In the genomic region with DNA sequence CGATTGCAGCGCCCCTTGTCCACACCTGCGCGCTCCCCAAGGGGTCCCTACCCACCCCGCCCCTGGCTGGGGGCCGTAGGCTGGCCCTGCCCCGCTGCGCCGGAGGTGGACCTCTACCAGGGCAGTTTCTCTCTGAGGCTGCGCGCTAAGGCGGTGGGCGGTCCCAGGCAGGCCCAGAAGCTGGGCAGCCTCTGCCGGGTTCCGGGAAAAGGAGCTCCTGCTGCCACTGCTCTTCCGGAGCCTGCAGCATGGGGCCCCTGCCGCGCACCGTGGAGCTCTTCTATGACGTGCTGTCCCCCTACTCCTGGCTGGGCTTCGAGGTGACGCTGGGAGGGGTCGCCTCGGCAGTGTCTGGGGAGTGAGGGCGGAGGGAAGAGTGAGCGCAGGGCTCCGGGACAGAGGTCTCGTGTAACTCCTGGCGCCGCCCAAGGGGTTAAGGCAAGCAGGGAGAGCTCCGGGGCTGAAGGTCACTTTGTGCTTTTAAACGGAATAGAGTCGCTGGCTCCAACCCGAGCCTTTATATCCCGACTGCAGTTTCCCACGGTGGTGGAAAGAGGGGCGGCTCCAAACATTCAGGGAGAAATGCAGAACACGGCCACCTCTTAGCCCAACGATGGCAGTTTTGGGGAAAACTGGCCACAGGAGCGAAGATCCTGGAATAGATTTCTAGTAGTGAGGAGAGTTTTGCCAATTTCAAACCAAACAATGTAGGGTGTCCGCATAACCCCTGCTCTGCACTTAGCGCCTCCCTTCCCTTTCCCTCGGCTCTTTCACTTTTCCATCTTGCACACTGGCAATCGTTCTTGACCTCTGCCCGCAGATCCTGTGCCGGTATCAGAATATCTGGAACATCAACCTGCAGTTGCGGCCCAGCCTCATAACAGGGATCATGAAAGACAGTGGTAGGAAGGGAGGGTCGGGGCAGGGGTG, we compare ENCODE assay signal across 8 cellular contexts. TPM values are rescaled to one million over a fixed set of nuclear protein-coding genes. Genes with fewer than 3 reads are reported as not detected.
DNase-seq lines count a peak whose midpoint lies in the region; ATAC-seq, FAIRE-seq and TF ChIP-seq lines count a peak whose summit lies in the region.

Gene GSTK1 (plus strand): TSS at position 176 of the 930 bp plus-strand sequence. CDS start 73 bp downstream, at position 249.

- ATAC-seq in A549 (peak; percentile 99 to 100), GM18517 (IDR thresholded peaks at IDR 0.05; ENCODE audit: unreplicated experiment) (peak; percentile 93), HG03025 (IDR thresholded peaks at IDR 0.05; ENCODE audit: low FRiP score, unreplicated experiment) (peak; percentile 94)

- peak within 1 kb of the TSS; percentile 88 to 90 for H3K27ac ChIP-seq in A549
- peak within 1 kb of the TSS; percentile 86 to 90 for H3K27ac ChIP-seq in kidney (ENCODE audit: low read depth in 2 of 2, low read length in 2 of 2)

- no peaks in the 10 kb centered on the region for H3K9me3 ChIP-seq in A549
- H3K9me3 ChIP-seq in kidney (ENCODE audit: control insufficient read depth in 1 of 2, low read length in 2 of 2), result no peaks in the 10 kb centered on the region

- WGBS in A549 (ENCODE audit: missing lambda C conversion rate), result 5% methylated on average over 31 of the region's 48 CpGs

- H3K4me1 ChIP-seq in A549 (peaks cover 18% of the 10 kb centered on the region), kidney (ENCODE audit: control insufficient read depth in 1 of 2, insufficient read depth in 1 of 2, low read depth in 1 of 2, low read length in 2 of 2) (peaks cover 0 to 6% of the 10 kb centered on the region in 2 donors)

- CTCF ChIA-PET in A549 (lab: Yijun Ruan, JAX), result interaction anchor here (0.7 to 2.5 kb wide), 7 partner anchors 10 to 146 kb away, joined by 3 to 15 read pairs (median 3); no protein-coding TSS in a partner anchor

- TF ChIP-seq CTCF in A549 (IDR thresholded peaks at IDR 0.05) (no peak), kidney (IDR thresholded peaks at IDR 0.05; ENCODE audit: borderline replicate concordance, extremely low read depth, insufficient read depth) (no peak)

- peak; percentile 98 for TF ChIP-seq POLR2A in A549 (IDR thresholded peaks at IDR 0.05; ENCODE audit: low read length)

- intact Hi-C loops in kidney (cut with DNase I), result no loop called here

- no peak for FAIRE-seq in A549 (lab: Jason Lieb, UNC)
- FAIRE-seq in kidney (lab: Jason Lieb, UNC), result no peak

- POLR2A ChIA-PET in A549 (lab: Yijun Ruan, JAX), result interaction anchor here (1.0 to 2.0 kb wide), 6 partner anchors 9 to 46 kb away, joined by 3 to 19 read pairs (median 3); partner anchors contain the start of gene CASP2

- peaks cover 7 to 18% of the 10 kb centered on the region in 2 donors for H3K36me3 ChIP-seq in kidney (ENCODE audit: control insufficient read depth in 1 of 2, insufficient read depth in 2 of 2, low read length in 2 of 2)

- peak within 1 kb of the TSS; percentile 77 for H3K4me2 ChIP-seq in A549

- peak; percentile 64 to 89 for DNase-seq in A549 (ENCODE audit: low read depth in 1 of 2, low spot score in 1 of 2)
- peak; percentile 59 for DNase-seq in NCI-H2196 (lab: John Stamatoyannopoulos, UW; ENCODE audit: unreplicated experiment)
- DNase-seq in activated CD4-positive, CD25-positive, alpha-beta regulatory T cell treated with anti-CD3 and anti-CD28 coated beads, Interleukin-2, amount 50 U/mL, for 72 hours, result peak; percentile 84
- DNase-seq in cerebellar cortex (ENCODE audit: low spot score), result peak; percentile 75
- DNase-seq in kidney, result peak; percentile 95
- peak; percentile 90 for DNase-seq in stimulated activated CD4-positive, alpha-beta T cell treated with anti-CD3 and anti-CD28 coated beads, Interleukin-15, amount 100 ng/mL, for 24 hours

- no peak for TF ChIP-seq RAD21 in A549 (conservative IDR thresholded peaks at IDR 0.05 in 1 of 2, IDR thresholded peaks at IDR 0.05 in 1 of 2)

- H3K9ac ChIP-seq in kidney (ENCODE audit: low read length in 2 of 2), result peak within 1 kb of the TSS; percentile 84 to 85

- TF ChIP-seq EP300 in A549 (IDR thresholded peaks at IDR 0.05), result no peak

- peak within 1 kb of the TSS; percentile 81 for H3K4me3 ChIP-seq in A549
- H3K4me3 ChIP-seq in kidney (ENCODE audit: low read length in 2 of 2), result peak within 1 kb of the TSS; percentile 96 to 99

TF ChIP-seq in A549, 52 proteins besides CTCF, POLR2A, EP300 and RAD21:
- peak; percentile 87; the same call in 2 of the 3 replicates for TF ChIP-seq BCL3 (IDR thresholded peaks at IDR 0.05)
- TF ChIP-seq SMC3 (IDR thresholded peaks at IDR 0.05), result no peak
- peak in 1 of 2 experiments; percentile 72; a peak in 2 of 5 replicates for TF ChIP-seq JUN (IDR thresholded peaks at IDR 0.05)
- TF ChIP-seq RCOR1 (IDR thresholded peaks at IDR 0.05; ENCODE audit: low read depth, low read length), result no peak
- 0 out of 2 replicates have a peak, but pooled peaks have one; percentile 14 for TF ChIP-seq ESRRA (IDR thresholded peaks at IDR 0.05; ENCODE audit: borderline replicate concordance, low read length)
- TF ChIP-seq, protein P1, sequence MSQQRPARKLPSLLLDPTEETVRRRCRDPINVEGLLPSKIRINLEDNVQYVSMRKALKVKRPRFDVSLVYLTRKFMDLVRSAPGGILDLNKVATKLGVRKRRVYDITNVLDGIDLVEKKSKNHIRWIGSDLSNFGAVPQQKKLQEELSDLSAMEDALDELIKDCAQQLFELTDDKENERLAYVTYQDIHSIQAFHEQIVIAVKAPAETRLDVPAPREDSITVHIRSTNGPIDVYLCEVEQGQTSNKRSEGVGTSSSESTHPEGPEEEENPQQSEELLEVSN (IDR thresholded peaks at IDR 0.05; ENCODE audit: borderline replicate concordance, low read depth), result peak; percentile 43; the same call in 1 of the 2 replicates
- peak; percentile 81; the same call in 1 of the 2 replicates for TF ChIP-seq PHF8 (IDR thresholded peaks at IDR 0.05; ENCODE audit: borderline replicate concordance, low read depth)
- TF ChIP-seq TFCP2L1 (CRISPR knock-in tag; IDR thresholded peaks at IDR 0.05), result no peak
- peak; percentile 80 for TF ChIP-seq MAX (IDR thresholded peaks at IDR 0.05)
- no peak for TF ChIP-seq CBX8 (IDR thresholded peaks at IDR 0.05)
- no peak for TF ChIP-seq CHD4 (IDR thresholded peaks at IDR 0.05; ENCODE audit: borderline replicate concordance)
- 0 out of 2 replicates have a peak, but pooled peaks have one; percentile 18 for TF ChIP-seq KDM5A (IDR thresholded peaks at IDR 0.05)
- TF ChIP-seq KDM1A (IDR thresholded peaks at IDR 0.05; ENCODE audit: low read depth), result no peak
- no peak for TF ChIP-seq POLR2AphosphoS2 (conservative IDR thresholded peaks at IDR 0.05; ENCODE audit: low read length)
- TF ChIP-seq NR3C1 (IDR thresholded peaks at IDR 0.05), result no peak
- no peak for TF ChIP-seq HEYL (CRISPR knock-in tag; IDR thresholded peaks at IDR 0.05)

RNA-seq across cellular contexts. Expression of gene GSTK1, which starts in this region (rescaled TPM):
- 76.6 and 96.5 TPM in 2 replicates for polyA plus RNA-seq in A549 (2011; rRNA removed)
- polyA plus RNA-seq in A549 (2012; cell fraction: cytosol; rRNA removed), result 98.6 and 104 TPM in 2 replicates
- polyA plus RNA-seq in A549 (2012; cell fraction: nucleus; rRNA removed), result 128 and 176 TPM in 2 replicates
- polyA plus RNA-seq in A549 (2017; fragmentation: RNase III; extraction: RNeasy Plus Mini Kit Qiagen cat#74134 plus additional on column Dnase treatment), result 80.8 to 92.9 TPM (median 91.5 TPM) in 3 replicates
- 44.4 and 62.6 TPM in 2 replicates for polyA minus RNA-seq in A549 (2011; rRNA and poly(A)+ RNA removed)
- total RNA-seq in kidney, result 176 TPM
- polyA plus RNA-seq in kidney (ENCODE audit: insufficient read depth, low read depth, low replicate concordance), result 469 TPM

Comparison
In these comparisons a context has a peak if more than half of its experiments do, and no peak if none do; other contexts are left out.
1. Peak in every context shown above with its lines: DNase-seq, ATAC-seq, H3K4me3 ChIP-seq and H3K27ac ChIP-seq.